ENCODE assay signal across 13 cellular contexts in genomic region chr20:25274481-25274880, GRCh38. TPM values are rescaled to one million over a fixed set of nuclear protein-coding genes. Genes with fewer than 3 reads are reported as not detected.
A peak's percentile ranks its signal among the peaks of the same experiment; 100 is the strongest.
DNase-seq lines count a peak whose midpoint lies in the region; ATAC-seq and TF ChIP-seq lines count a peak whose summit lies in the region.
"Had no signal": no experiment of that assay in that cellular context is flagged by ENCODE, and none has a peak within 500 bp of the region (broad histone marks: within the 10 kb centered on the region; RNA-seq: fewer than 3 reads in every experiment).

No MANE protein-coding gene starts in this region.

- WGBS in thyroid gland, 2 donors, result 92 to 95% methylated on average over 11 to 20 of the region's 20 CpGs

- intact Hi-C loops in Right ventricle myocardium inferior (cut with DNase I), result loop anchor here (2.0 kb wide), 1 partner anchor 18 kb away; no protein-coding TSS in a partner anchor
- intact Hi-C loops in thyroid gland (cut with DNase I), result no loop called here

- H3K27ac Mint-ChIP-seq in activated CD8-positive, alpha-beta memory T cell treated with anti-CD3 and anti-CD28 coated beads, Interleukin-2, amount 10 ng/mL, durations not matched to agents 7 days and 5 days, result no peak overlapping the region
- peak overlapping the region; percentile 39 for H3K27ac Mint-ChIP-seq in nephron progenitor cell
- H3K27ac Mint-ChIP-seq: CD4-positive, alpha-beta T cell had no signal

- DNase-seq in activated CD8-positive, alpha-beta memory T cell treated with anti-CD3 and anti-CD28 coated beads, Interleukin-2, amount 50 U/mL, for 4 hours, result peak; percentile 5
- DNase-seq in activated CD8-positive, alpha-beta memory T cell treated with anti-CD3 and anti-CD28 coated beads, Interleukin-2, amount 10 ng/mL, durations not matched to agents 7 days and 5 days, result no peak
- DNase-seq in Right ventricle myocardium inferior (ENCODE audit: missing footprints) (peak; percentile 58), nephron progenitor cell (no peak), thyroid gland (peak; percentile 0 to 5), SIG-M5 treated with dmso at 0.1 percent for 504 hours (lab: John Stamatoyannopoulos, UW; ENCODE audit: unreplicated experiment) (no peak)
- DNase-seq: DMS79, NCI-H1436, SHP77 had no signal

- peaks cover 0 to under 1% of the 10 kb centered on the region in 2 donors for H3K4me1 ChIP-seq in thyroid gland

- H3K36me3 Mint-ChIP-seq in activated CD8-positive, alpha-beta memory T cell treated with anti-CD3 and anti-CD28 coated beads, Interleukin-2, amount 10 ng/mL, durations not matched to agents 7 days and 5 days, result peaks cover 3% of the 10 kb centered on the region
- peaks cover 25% of the 10 kb centered on the region for H3K36me3 Mint-ChIP-seq in nephron progenitor cell (ENCODE audit: low read depth)

- H3K9me3 ChIP-seq in thyroid gland, result no peaks in the 10 kb centered on the region

- no peaks in the 10 kb centered on the region for H3K27me3 Mint-ChIP-seq in activated CD8-positive, alpha-beta memory T cell treated with anti-CD3 and anti-CD28 coated beads, Interleukin-2, amount 10 ng/mL, durations not matched to agents 7 days and 5 days
- no peaks in the 10 kb centered on the region for H3K27me3 Mint-ChIP-seq in nephron progenitor cell (ENCODE audit: low read depth, poor library complexity)
- H3K27me3 Mint-ChIP-seq: CD4-positive, alpha-beta T cell had no signal

- ATAC-seq in activated CD8-positive, alpha-beta memory T cell treated with anti-CD3 and anti-CD28 coated beads, Interleukin-2, amount 10 ng/mL, durations not matched to agents 7 days and 5 days, result no peak
- ATAC-seq in Right ventricle myocardium inferior (no peak), HG02885 (IDR thresholded peaks at IDR 0.05; ENCODE audit: poor library complexity, unreplicated experiment) (no peak), HG02610 (IDR thresholded peaks at IDR 0.05; ENCODE audit: unreplicated experiment) (no peak)

- H3K4me3 Mint-ChIP-seq in activated CD8-positive, alpha-beta memory T cell treated with anti-CD3 and anti-CD28 coated beads, Interleukin-2, amount 10 ng/mL, durations not matched to agents 7 days and 5 days, result no peak overlapping the region
- no peak overlapping the region for H3K4me3 Mint-ChIP-seq in nephron progenitor cell
- H3K4me3 Mint-ChIP-seq: CD4-positive, alpha-beta T cell had no signal

- H3K9me3 Mint-ChIP-seq in activated CD8-positive, alpha-beta memory T cell treated with anti-CD3 and anti-CD28 coated beads, Interleukin-2, amount 10 ng/mL, durations not matched to agents 7 days and 5 days (ENCODE audit: low read depth), result no peaks in the 10 kb centered on the region
- H3K9me3 Mint-ChIP-seq in nephron progenitor cell, result no peaks in the 10 kb centered on the region
- H3K9me3 Mint-ChIP-seq: CD4-positive, alpha-beta T cell had no signal

- H3K27me3 ChIP-seq in thyroid gland, result no peaks in the 10 kb centered on the region

- no peaks in the 10 kb centered on the region for H3K4me1 Mint-ChIP-seq in activated CD8-positive, alpha-beta memory T cell treated with anti-CD3 and anti-CD28 coated beads, Interleukin-2, amount 10 ng/mL, durations not matched to agents 7 days and 5 days
- H3K4me1 Mint-ChIP-seq in nephron progenitor cell, result no peaks in the 10 kb centered on the region

- TF ChIP-seq POLR2A in thyroid gland (IDR thresholded peaks at IDR 0.05), result no peak

- peaks cover 58 to 66% of the 10 kb centered on the region in 2 donors for H3K36me3 ChIP-seq in thyroid gland

- TF ChIP-seq CTCF in nephron progenitor cell (IDR thresholded peaks at IDR 0.05) (no peak), thyroid gland (IDR thresholded peaks at IDR 0.05) (no peak)

- H3K27ac ChIP-seq in thyroid gland, result no peak overlapping the region
- H3K27ac ChIP-seq: parathyroid adenoma had no signal

- H3K4me3 ChIP-seq in thyroid gland (replicated peaks in 1 of 3), result no peak overlapping the region

- CTCF ChIA-PET in activated CD8-positive, alpha-beta memory T cell treated with anti-CD3 and anti-CD28 coated beads, Interleukin-2, amount 10 ng/mL, durations not matched to agents 7 days and 5 days (lab: Charles Lee), result no interaction called here

RNA-seq across cellular contexts. Expression of gene PYGB, which starts 26.6 kb away (rescaled TPM):
- 10 to 100 TPM; 28.4 to 36.8 TPM for total RNA-seq in activated CD8-positive, alpha-beta memory T cell treated with anti-CD3 and anti-CD28 coated beads, Interleukin-2, amount 10 ng/mL, durations not matched to agents 7 days and 5 days
- 174 TPM for total RNA-seq in Right ventricle myocardium inferior
- total RNA-seq in thyroid gland, result 100 to 1,000 TPM in 1 of 4 donors, 10 to 100 TPM in 3; 83.2 to 141 (median 94.6) TPM

Comparison
In these comparisons a context has a peak if more than half of its experiments do, and no peak if none do; other contexts are left out.
1. DNase-seq: peak in activated CD8-positive, alpha-beta memory T cell treated with anti-CD3 and anti-CD28 coated beads, Interleukin-2, amount 50 U/mL, for 4 hours (single experiment), Right ventricle myocardium inferior (single experiment) and thyroid gland (2 of 2); none in activated CD8-positive, alpha-beta memory T cell treated with anti-CD3 and anti-CD28 coated beads, Interleukin-2, amount 10 ng/mL, durations not matched to agents 7 days and 5 days (single experiment), nephron progenitor cell (single experiment) and SIG-M5 treated with dmso at 0.1 percent for 504 hours (single experiment).